ENCODE assay signal across 8 cellular contexts in the genomic region with DNA sequence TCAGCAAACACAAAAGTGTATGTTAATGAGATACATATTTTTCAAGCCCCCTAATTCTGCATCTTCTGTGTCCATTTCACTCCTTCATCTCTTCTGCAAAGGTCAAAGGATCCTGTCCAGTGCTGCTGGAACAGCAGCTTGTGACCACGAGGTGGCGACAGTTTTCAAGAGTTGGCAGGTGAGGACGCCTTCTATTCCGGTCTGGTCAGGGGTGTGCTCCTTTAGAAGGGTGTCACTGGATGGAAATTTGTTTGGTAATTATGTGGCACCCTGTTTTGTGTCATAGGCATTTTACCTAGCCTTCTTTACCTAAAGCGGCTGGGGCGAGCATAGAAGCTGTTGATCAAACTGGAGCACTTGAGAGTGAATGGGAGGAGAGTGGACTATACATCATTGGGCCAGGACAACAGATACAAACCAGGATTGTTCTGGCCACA. TPM values are rescaled to one million over a fixed set of nuclear protein-coding genes. Genes with fewer than 3 reads are reported as not detected.
DNase-seq lines count a peak whose midpoint lies in the region; ATAC-seq, FAIRE-seq and TF ChIP-seq lines count a peak whose summit lies in the region.

No MANE protein-coding gene starts in this region.

- H3K4me3 ChIP-seq in GM06990 (replicated peaks; ENCODE audit: low read depth, low read length): no peak overlapping the region
- H3K4me3 ChIP-seq in bronchial epithelial cell (ENCODE audit: low read depth, low read length): no peak overlapping the region
- H3K4me3 ChIP-seq in keratinocyte (ENCODE audit: control insufficient read depth in 2 of 3, extremely low read depth in 1 of 3, insufficient read depth in 2 of 3, low read depth in 1 of 3, low read length in 3 of 3): no peak overlapping the region

- peaks cover 46% of the 10 kb centered on the region for H3K4me1 ChIP-seq in keratinocyte (ENCODE audit: control insufficient read depth, extremely low read depth, insufficient read depth, low read length)

- peaks cover 3% of the 10 kb centered on the region; the same call in 1 of the 2 replicates for H3K9me3 Mint-ChIP-seq in WTC11

- peak overlapping the region; percentile 91 for H3K27ac ChIP-seq in keratinocyte (ENCODE audit: control insufficient read depth, insufficient read depth, low read length)

- dilution Hi-C loops in keratinocyte (cut with MboI; ENCODE audit: extremely low pct_ligation_motif_present, low sequenced_read_pairs): no loop called here

- H3K36me3 ChIP-seq in GM06990 (ENCODE audit: control insufficient read depth, insufficient read depth, low read length) (no peaks in the 10 kb centered on the region), bronchial epithelial cell (ENCODE audit: control insufficient read depth, insufficient read depth, low read length) (no peaks in the 10 kb centered on the region), keratinocyte (ENCODE audit: control insufficient read depth in 2 of 2, extremely low read depth in 1 of 2, insufficient read depth in 2 of 2, low read length in 2 of 2) (no peaks in the 10 kb centered on the region)

- no peak overlapping the region for H2AFZ ChIP-seq in keratinocyte (ENCODE audit: control insufficient read depth, low read length)

- peak; percentile 63 for ATAC-seq in HG02571 (IDR thresholded peaks at IDR 0.05; ENCODE audit: unreplicated experiment)
- peak; percentile 81 for ATAC-seq in WTC11
- no peak for ATAC-seq in HG03135 (IDR thresholded peaks at IDR 0.05; ENCODE audit: unreplicated experiment)

- H3K9ac ChIP-seq in keratinocyte (ENCODE audit: control insufficient read depth, extremely low read depth, insufficient read depth, low read length): no peak overlapping the region

- DNase-seq in GM06990 (ENCODE audit: extremely low read depth, insufficient read length) (no peak), NCI-H2029 treated with DMSO at 0.1 percent for 48 hours (lab: John Stamatoyannopoulos, UW) (peak; percentile 82), WTC11 (ENCODE audit: low spot score) (peak; percentile 77), bronchial epithelial cell (ENCODE audit: low read depth) (peak; percentile 77), keratinocyte (ENCODE audit: low read depth, low spot score) (peak; percentile 32)
- peak; percentile 67 to 70 for DNase-seq in stimulated activated CD4-positive, alpha-beta T cell treated with anti-CD3 and anti-CD28 coated beads, Interleukin-1b, Interleukin-23, amount 100 ng/mL, for 4 hours (ENCODE audit: low read depth in 2 of 2)

- H3K4me1 Mint-ChIP-seq in WTC11: peaks cover 28% of the 10 kb centered on the region

- H3K9me1 ChIP-seq in keratinocyte (ENCODE audit: control insufficient read depth, extremely low read depth, insufficient read depth, low read length): peaks cover 3% of the 10 kb centered on the region

- no peaks in the 10 kb centered on the region for H3K79me2 ChIP-seq in keratinocyte (ENCODE audit: control insufficient read depth, insufficient read depth, low read length)

- no peak overlapping the region for H3K27ac Mint-ChIP-seq in WTC11

- POLR2A ChIA-PET in WTC11 (lab: Charles Lee): no interaction called here

- TF ChIP-seq CTCF in GM06990 (IDR thresholded peaks at IDR 0.05; ENCODE audit: insufficient read depth, low read length, poor library complexity, severe bottlenecking) (peak; percentile 91), WTC11 (IDR thresholded peaks at IDR 0.05) (peak; percentile 67), bronchial epithelial cell (IDR thresholded peaks at IDR 0.05; ENCODE audit: insufficient read depth, low read length, severe bottlenecking) (peak; percentile 84), keratinocyte (optimal IDR thresholded peaks at IDR 0.05 in 1 of 3, IDR thresholded peaks at IDR 0.05 in 1 of 3, conservative IDR thresholded peaks at IDR 0.05 in 1 of 3; ENCODE audit: extremely low read depth in 1 of 3, insufficient read depth in 2 of 3, low read length in 3 of 3) (peak; percentile 87 to 98 (median 97))

- H3K4me3 Mint-ChIP-seq in WTC11: no peak overlapping the region

- H3K36me3 Mint-ChIP-seq in WTC11: no peaks in the 10 kb centered on the region

- H3K9me3 ChIP-seq in keratinocyte (ENCODE audit: control insufficient read depth, low read depth, low read length): no peaks in the 10 kb centered on the region

- peak; percentile 60 for FAIRE-seq in bronchial epithelial cell (lab: Jason Lieb, UNC)
- peak; percentile 32 for FAIRE-seq in keratinocyte (lab: Jason Lieb, UNC)

- H4K20me1 ChIP-seq in keratinocyte (ENCODE audit: control insufficient read depth, extremely low read depth, insufficient read depth, low read length): no peaks in the 10 kb centered on the region

- CTCF ChIA-PET in WTC11 (lab: Charles Lee): interaction anchor here (0.9 to 2.7 kb wide), 8 partner anchors 23 to 352 kb away, joined by 3 to 22 read pairs (median 4); no protein-coding TSS in a partner anchor

- H3K27me3 Mint-ChIP-seq in WTC11 (ENCODE audit: low read depth): no peaks in the 10 kb centered on the region

- no peak overlapping the region for H3K4me2 ChIP-seq in keratinocyte (ENCODE audit: control insufficient read depth, extremely low read depth, insufficient read depth, low read depth, low read length)

- H3K27me3 ChIP-seq in GM06990 (replicated peaks; ENCODE audit: control insufficient read depth, insufficient read depth, low read length) (no peaks in the 10 kb centered on the region), bronchial epithelial cell (ENCODE audit: control insufficient read depth, insufficient read depth, low read length) (no peaks in the 10 kb centered on the region), keratinocyte (ENCODE audit: control insufficient read depth, extremely low read depth, insufficient read depth, low read length) (no peaks in the 10 kb centered on the region)

TF ChIP-seq in WTC11, 78 proteins besides CTCF, POLR2A, EP300 and RAD21 (continues in another document):
- TF ChIP-seq, protein P1, sequence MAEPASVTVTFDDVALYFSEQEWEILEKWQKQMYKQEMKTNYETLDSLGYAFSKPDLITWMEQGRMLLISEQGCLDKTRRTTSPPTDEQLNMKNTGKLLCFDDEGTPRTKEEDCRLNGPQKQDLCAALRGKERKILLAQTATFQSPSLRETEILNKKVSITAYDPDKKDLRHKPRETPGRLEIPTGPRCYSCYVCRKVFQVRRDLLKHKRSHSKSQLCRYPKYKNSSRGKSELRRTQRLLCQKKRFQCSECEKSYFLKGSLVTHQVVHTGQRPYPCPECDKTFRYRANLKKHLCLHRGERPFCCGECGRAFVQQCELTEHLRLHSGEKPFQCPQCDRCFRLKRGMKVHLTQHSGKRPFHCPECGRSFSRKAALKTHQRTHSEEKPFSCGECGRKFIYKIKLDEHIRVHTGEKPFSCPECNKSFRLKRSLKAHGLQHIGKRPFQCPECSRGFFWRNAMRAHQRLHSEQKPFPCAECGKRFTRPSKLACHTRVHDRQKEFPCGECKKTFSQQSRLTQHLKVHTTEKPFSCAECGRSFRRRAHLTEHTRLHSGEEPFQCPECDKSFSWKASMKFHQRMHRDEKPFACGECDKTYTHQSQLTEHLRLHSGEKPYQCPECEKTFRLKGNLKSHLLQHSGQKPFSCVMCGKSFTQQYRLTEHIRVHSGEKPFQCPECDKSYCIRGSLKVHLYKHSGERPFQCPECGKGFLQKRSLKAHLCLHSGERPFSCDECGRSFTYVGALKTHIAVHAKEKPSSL (CRISPR knock-in tag; conservative IDR thresholded peaks at IDR 0.05): no peak
- TF ChIP-seq, protein P2, sequence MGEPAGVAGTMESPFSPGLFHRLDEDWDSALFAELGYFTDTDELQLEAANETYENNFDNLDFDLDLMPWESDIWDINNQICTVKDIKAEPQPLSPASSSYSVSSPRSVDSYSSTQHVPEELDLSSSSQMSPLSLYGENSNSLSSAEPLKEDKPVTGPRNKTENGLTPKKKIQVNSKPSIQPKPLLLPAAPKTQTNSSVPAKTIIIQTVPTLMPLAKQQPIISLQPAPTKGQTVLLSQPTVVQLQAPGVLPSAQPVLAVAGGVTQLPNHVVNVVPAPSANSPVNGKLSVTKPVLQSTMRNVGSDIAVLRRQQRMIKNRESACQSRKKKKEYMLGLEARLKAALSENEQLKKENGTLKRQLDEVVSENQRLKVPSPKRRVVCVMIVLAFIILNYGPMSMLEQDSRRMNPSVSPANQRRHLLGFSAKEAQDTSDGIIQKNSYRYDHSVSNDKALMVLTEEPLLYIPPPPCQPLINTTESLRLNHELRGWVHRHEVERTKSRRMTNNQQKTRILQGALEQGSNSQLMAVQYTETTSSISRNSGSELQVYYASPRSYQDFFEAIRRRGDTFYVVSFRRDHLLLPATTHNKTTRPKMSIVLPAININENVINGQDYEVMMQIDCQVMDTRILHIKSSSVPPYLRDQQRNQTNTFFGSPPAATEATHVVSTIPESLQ (CRISPR knock-in tag; IDR thresholded peaks at IDR 0.05): no peak
- no peak for TF ChIP-seq CREB1 (CRISPR knock-in tag; IDR thresholded peaks at IDR 0.05)
- TF ChIP-seq GRHL2 (CRISPR knock-in tag; IDR thresholded peaks at IDR 0.05; ENCODE audit: insufficient replicate concordance, severe bottlenecking): no peak

RNA-seq across cellular contexts. Expression of a gene that starts 32.9 kb away (rescaled TPM):
- total RNA-seq in WTC11 (2021): not detected in 3 replicates
- not detected in 2 replicates for total RNA-seq in bronchial epithelial cell
- not detected in 3 replicates for polyA plus RNA-seq in keratinocyte
- not detected for polyA plus RNA-seq in keratinocyte (2011; ENCODE audit: low read depth)
- not detected in 2 replicates for polyA plus RNA-seq in keratinocyte (2011; cell fraction: cytosol; rRNA removed)
- polyA plus RNA-seq in keratinocyte (2011; cell fraction: nucleus; rRNA removed): not detected in 2 replicates
- 0.35 TPM in 1 of 2 replicates, not detected in the other for polyA plus RNA-seq in keratinocyte (2012; ENCODE audit: low replicate concordance)
- polyA minus RNA-seq in keratinocyte: not detected in 3 replicates
- not detected for polyA minus RNA-seq in keratinocyte (2011; cell fraction: cytosol; rRNA and poly(A)+ RNA removed)
- not detected in 2 replicates for polyA minus RNA-seq in keratinocyte (2011; cell fraction: nucleus; rRNA and poly(A)+ RNA removed)

RNA-seq across cellular contexts. Expression of a gene that starts 50.8 kb away (rescaled TPM):
- 7.2 to 9.7 TPM (median 7.4 TPM) in 3 replicates for total RNA-seq in WTC11 (2021)
- 16.4 and 17.1 TPM in 2 replicates for total RNA-seq in bronchial epithelial cell
- polyA plus RNA-seq in keratinocyte: 4.1 to 7.7 TPM (median 5.4 TPM) in 3 replicates
- polyA plus RNA-seq in keratinocyte (2011; ENCODE audit: low read depth): 9.0 TPM
- polyA plus RNA-seq in keratinocyte (2011; cell fraction: cytosol; rRNA removed): 4.0 and 6.8 TPM in 2 replicates
- polyA plus RNA-seq in keratinocyte (2011; cell fraction: nucleus; rRNA removed): 5.1 and 6.7 TPM in 2 replicates
- 10.1 and 11.7 TPM in 2 replicates for polyA plus RNA-seq in keratinocyte (2012; ENCODE audit: low replicate concordance)
- 1.4 to 6.5 TPM (median 4.3 TPM) in 3 replicates for polyA minus RNA-seq in keratinocyte
- polyA minus RNA-seq in keratinocyte (2011; cell fraction: cytosol; rRNA and poly(A)+ RNA removed): 11.9 TPM
- polyA minus RNA-seq in keratinocyte (2011; cell fraction: nucleus; rRNA and poly(A)+ RNA removed): 3.9 and 9.3 TPM in 2 replicates
